In the genomic region with DNA sequence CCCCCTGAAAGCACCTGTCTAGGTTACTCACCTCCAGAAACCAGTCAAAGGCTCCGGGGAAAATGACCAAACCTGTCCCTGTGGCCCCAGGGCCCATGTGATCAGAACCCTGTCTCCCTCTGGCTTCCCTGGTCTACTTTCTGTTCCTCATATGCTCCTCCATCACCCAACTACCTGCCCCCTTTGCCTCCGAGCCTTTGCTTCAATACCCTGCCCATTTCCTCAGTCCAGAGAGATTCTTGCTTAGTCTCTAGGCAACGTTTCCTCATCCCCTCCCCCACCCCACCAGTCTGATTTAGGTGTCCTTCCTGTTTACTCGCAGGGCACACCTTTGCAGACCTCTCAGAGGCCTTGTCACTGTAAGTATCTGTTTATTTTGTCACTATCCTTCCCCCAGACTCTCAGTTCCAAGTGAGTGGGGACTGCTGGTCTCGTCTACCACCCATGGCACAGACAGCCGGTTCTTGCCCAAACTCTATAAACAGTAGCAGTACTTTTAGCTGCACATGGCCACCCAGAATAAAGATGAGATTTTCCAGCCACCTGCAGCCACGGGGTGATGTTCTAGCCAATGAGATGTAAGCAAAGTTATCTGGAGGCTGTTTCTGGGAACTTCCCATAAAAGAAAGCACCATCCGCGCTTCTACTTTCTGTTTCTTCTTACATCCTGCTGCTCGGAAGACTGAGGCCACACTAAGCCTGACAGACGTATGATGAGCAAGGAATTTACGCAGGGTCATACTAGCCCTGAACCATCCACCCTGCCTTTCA, we compare ENCODE assay signal across 8 cellular contexts. TPM values are rescaled to one million over a fixed set of nuclear protein-coding genes. Genes with fewer than 3 reads are reported as not detected.
A peak's percentile ranks its signal among the peaks of the same experiment; 100 is the strongest.
DNase-seq lines count a peak whose midpoint lies in the region; ATAC-seq and TF ChIP-seq lines count a peak whose summit lies in the region.

No MANE protein-coding gene starts in this region.

- POLR2A ChIA-PET in CD4-positive, alpha-beta memory T cell (lab: Charles Lee; ENCODE audit: partially characterized antibody), result interaction anchor here (0.7 to 7.6 kb wide), 14 partner anchors 8 to 147 kb away, joined by 3 to 202 read pairs (median 10); a partner anchor contains a TSS

- CTCF ChIA-PET in CD4-positive, alpha-beta memory T cell (lab: Charles Lee; ENCODE audit: partially characterized antibody), result interaction anchor here (0.9 to 4.3 kb wide), 3 partner anchors 12 to 34 kb away, joined by 3 to 29 read pairs (median 6); a partner anchor contains a TSS

- WGBS in lung, 2 donors, result 20 to 34% methylated on average over 12 of the region's 12 CpGs

- peak overlapping the region; percentile 32 to 66 for H3K4me3 ChIP-seq in CD4-positive, alpha-beta memory T cell (ENCODE audit: low read length in 2 of 2)
- H3K4me3 ChIP-seq in lung (no peak overlapping the region), WERI-Rb-1 (ENCODE audit: low read depth, low read length) (no peak overlapping the region)

- TF ChIP-seq CTCF in lung (IDR thresholded peaks at IDR 0.05; ENCODE audit: control extremely low read depth, extremely low read depth) (no peak), WERI-Rb-1 (IDR thresholded peaks at IDR 0.05; ENCODE audit: low read depth, low read length) (no peak)

- H3K36me3 Mint-ChIP-seq in CD4-positive, alpha-beta memory T cell, result peaks cover 8 to 14% of the 10 kb centered on the region in 2 donors
- H3K36me3 Mint-ChIP-seq in IgD-negative memory B cell, result peaks cover 10% of the 10 kb centered on the region

- H3K9me3 Mint-ChIP-seq in CD4-positive, alpha-beta memory T cell, result peaks cover 0 to 2% (median 0%) of the 10 kb centered on the region in 8 donors
- no peaks in the 10 kb centered on the region for H3K9me3 Mint-ChIP-seq in IgD-negative memory B cell
- H3K9me3 Mint-ChIP-seq in stimulated activated naive CD8-positive, alpha-beta T cell treated with anti-CD3 and anti-CD28 coated beads, Interleukin-15, amount 100 ng/mL, for 72 hours, result no peaks in the 10 kb centered on the region

- ATAC-seq in GM21360 (IDR thresholded peaks at IDR 0.05; ENCODE audit: unreplicated experiment), result peak; percentile 71
- ATAC-seq in lung (ENCODE audit: insufficient read depth, low FRiP score), result no peak
- peak; percentile 89 for ATAC-seq in stimulated activated naive CD8-positive, alpha-beta T cell treated with anti-CD3 and anti-CD28 coated beads, Interleukin-15, amount 100 ng/mL, for 72 hours

- H3K27me3 Mint-ChIP-seq in CD4-positive, alpha-beta memory T cell, result no peaks in the 10 kb centered on the region
- no peaks in the 10 kb centered on the region for H3K27me3 Mint-ChIP-seq in IgD-negative memory B cell
- H3K27me3 Mint-ChIP-seq in stimulated activated naive CD8-positive, alpha-beta T cell treated with anti-CD3 and anti-CD28 coated beads, Interleukin-15, amount 100 ng/mL, for 72 hours, result no peaks in the 10 kb centered on the region

- DNase-seq in CD4-positive, alpha-beta memory T cell, result peak; percentile 80 to 92 (median 86)
- DNase-seq in activated CD8-positive, alpha-beta memory T cell treated with anti-CD3 and anti-CD28 coated beads, Interleukin-2, amount 50 U/mL, for 4 hours, result peak; percentile 57
- peak; percentile 32 for DNase-seq in lung (ENCODE audit: low spot score)
- peak; percentile 51 to 77 for DNase-seq in stimulated activated naive CD8-positive, alpha-beta T cell treated with anti-CD3 and anti-CD28 coated beads, Interleukin-15, amount 100 ng/mL, for 72 hours
- DNase-seq in head of caudate nucleus, result no peak
- no peak for DNase-seq in WERI-Rb-1

- intact Hi-C loops in CD4-positive, alpha-beta memory T cell (cut with micrococcal nuclease), result loop anchor here (1.0 to 10.0 kb wide), 7 partner anchors 12 to 1053 kb away; a partner anchor contains a TSS
- intact Hi-C loops in head of caudate nucleus (cut with DNase I), result no loop called here

- peak overlapping the region; percentile 88 for H3K27ac ChIP-seq in CD4-positive, alpha-beta memory T cell (ENCODE audit: low read depth, low read length)
- peak overlapping the region in 1 of 2 donors; percentile 78 for H3K27ac ChIP-seq in lung (ENCODE audit: low read depth in 1 of 2, low read length in 1 of 2)
- H3K27ac ChIP-seq in WERI-Rb-1, result no peak overlapping the region

- H3K9me3 ChIP-seq in CD4-positive, alpha-beta memory T cell (ENCODE audit: control insufficient read depth in 1 of 2, low read length in 2 of 2), result no peaks in the 10 kb centered on the region
- H3K9me3 ChIP-seq in lung (ENCODE audit: control insufficient read depth in 2 of 2, insufficient read depth in 1 of 2, low read length in 1 of 2) (no peaks in the 10 kb centered on the region), WERI-Rb-1 (ENCODE audit: severe bottlenecking) (no peaks in the 10 kb centered on the region)

- peaks cover 80 to 94% (median 87%) of the 10 kb centered on the region in 4 donors for H3K4me1 Mint-ChIP-seq in CD4-positive, alpha-beta memory T cell
- peaks cover 43 to 85% (median 72%) of the 10 kb centered on the region in 3 donors for H3K4me1 Mint-ChIP-seq in IgD-negative memory B cell
- peaks cover 90% of the 10 kb centered on the region for H3K4me1 Mint-ChIP-seq in stimulated activated naive CD8-positive, alpha-beta T cell treated with anti-CD3 and anti-CD28 coated beads, Interleukin-15, amount 100 ng/mL, for 72 hours

- H3K27me3 ChIP-seq in CD4-positive, alpha-beta memory T cell (ENCODE audit: insufficient read depth, low read length), result no peaks in the 10 kb centered on the region
- H3K27me3 ChIP-seq in lung (ENCODE audit: control insufficient read depth, insufficient read depth) (no peaks in the 10 kb centered on the region), WERI-Rb-1 (ENCODE audit: insufficient read depth, low read depth, severe bottlenecking) (no peaks in the 10 kb centered on the region)

- H3K4me3 Mint-ChIP-seq in CD4-positive, alpha-beta memory T cell, result peak overlapping the region; percentile 85 to 96 (median 91)
- peak overlapping the region; percentile 86 to 97 (median 94) for H3K4me3 Mint-ChIP-seq in IgD-negative memory B cell
- peak overlapping the region; percentile 93 to 94 for H3K4me3 Mint-ChIP-seq in stimulated activated naive CD8-positive, alpha-beta T cell treated with anti-CD3 and anti-CD28 coated beads, Interleukin-15, amount 100 ng/mL, for 72 hours

- no peaks in the 10 kb centered on the region for H3K36me3 ChIP-seq in CD4-positive, alpha-beta memory T cell (ENCODE audit: insufficient read depth, low read length)
- H3K36me3 ChIP-seq in lung (ENCODE audit: control insufficient read depth in 2 of 2, insufficient read depth in 2 of 2, low read length in 2 of 2) (peaks cover 0 to 3% of the 10 kb centered on the region in 2 donors), WERI-Rb-1 (peaks cover 33% of the 10 kb centered on the region)

- peak overlapping the region; percentile 95 to 100 (median 99) for H3K27ac Mint-ChIP-seq in CD4-positive, alpha-beta memory T cell
- peak overlapping the region; percentile 89 to 100 (median 100) for H3K27ac Mint-ChIP-seq in IgD-negative memory B cell
- H3K27ac Mint-ChIP-seq in stimulated activated naive CD8-positive, alpha-beta T cell treated with anti-CD3 and anti-CD28 coated beads, Interleukin-15, amount 100 ng/mL, for 72 hours, result peak overlapping the region; percentile 98 to 100

- peaks cover 96% of the 10 kb centered on the region for H3K4me1 ChIP-seq in CD4-positive, alpha-beta memory T cell (ENCODE audit: insufficient read depth, low read length)
- peaks cover 20 to 27% of the 10 kb centered on the region in 2 donors for H3K4me1 ChIP-seq in lung (ENCODE audit: control insufficient read depth in 2 of 2, insufficient read depth in 2 of 2, low read length in 2 of 2)

RNA-seq across cellular contexts. Expression of a gene that starts 13.3 kb away (rescaled TPM):
- total RNA-seq in CD4-positive, alpha-beta memory T cell, result 100 to 1,000 TPM; 108 to 111 TPM
- polyA plus RNA-seq in CD4-positive, alpha-beta memory T cell, result 100 to 1,000 TPM; 108 to 125 TPM
- polyA plus RNA-seq in IgD-negative memory B cell, result 156 TPM
- 10 to 100 TPM; 91.0 to 95.6 TPM for total RNA-seq in lung
- polyA plus RNA-seq in lung, result 10 to 100 TPM; 37.7 to 88.9 TPM

Comparison
In these comparisons a context has a peak if more than half of its experiments do, and no peak if none do; other contexts are left out.
1. DNase-seq: peak in CD4-positive, alpha-beta memory T cell (5 of 5), activated CD8-positive, alpha-beta memory T cell treated with anti-CD3 and anti-CD28 coated beads, Interleukin-2, amount 50 U/mL, for 4 hours (single experiment), lung (single experiment) and stimulated activated naive CD8-positive, alpha-beta T cell treated with anti-CD3 and anti-CD28 coated beads, Interleukin-15, amount 100 ng/mL, for 72 hours (2 of 2); none in head of caudate nucleus (0 of 42) and WERI-Rb-1 (single experiment).
2. H3K4me3 ChIP-seq: peak in CD4-positive, alpha-beta memory T cell (2 of 2); none in lung (single experiment) and WERI-Rb-1 (single experiment).
3. Peak in every context shown above with its lines, with median percentiles within 50 percentile points of each other: H3K27ac Mint-ChIP-seq and H3K4me3 Mint-ChIP-seq.